1 cellular context compared by ENCODE assay signal in genomic region chr20:44394520-44395182, GRCh38.
TF ChIP-seq lines count a peak whose summit lies in the region.

No MANE protein-coding gene starts in this region.

TF ChIP-seq in HepG2, 621 proteins besides CTCF, POLR2A, EP300 and RAD21 (continued from another document and continues in another):
- TF ChIP-seq, protein P1, sequence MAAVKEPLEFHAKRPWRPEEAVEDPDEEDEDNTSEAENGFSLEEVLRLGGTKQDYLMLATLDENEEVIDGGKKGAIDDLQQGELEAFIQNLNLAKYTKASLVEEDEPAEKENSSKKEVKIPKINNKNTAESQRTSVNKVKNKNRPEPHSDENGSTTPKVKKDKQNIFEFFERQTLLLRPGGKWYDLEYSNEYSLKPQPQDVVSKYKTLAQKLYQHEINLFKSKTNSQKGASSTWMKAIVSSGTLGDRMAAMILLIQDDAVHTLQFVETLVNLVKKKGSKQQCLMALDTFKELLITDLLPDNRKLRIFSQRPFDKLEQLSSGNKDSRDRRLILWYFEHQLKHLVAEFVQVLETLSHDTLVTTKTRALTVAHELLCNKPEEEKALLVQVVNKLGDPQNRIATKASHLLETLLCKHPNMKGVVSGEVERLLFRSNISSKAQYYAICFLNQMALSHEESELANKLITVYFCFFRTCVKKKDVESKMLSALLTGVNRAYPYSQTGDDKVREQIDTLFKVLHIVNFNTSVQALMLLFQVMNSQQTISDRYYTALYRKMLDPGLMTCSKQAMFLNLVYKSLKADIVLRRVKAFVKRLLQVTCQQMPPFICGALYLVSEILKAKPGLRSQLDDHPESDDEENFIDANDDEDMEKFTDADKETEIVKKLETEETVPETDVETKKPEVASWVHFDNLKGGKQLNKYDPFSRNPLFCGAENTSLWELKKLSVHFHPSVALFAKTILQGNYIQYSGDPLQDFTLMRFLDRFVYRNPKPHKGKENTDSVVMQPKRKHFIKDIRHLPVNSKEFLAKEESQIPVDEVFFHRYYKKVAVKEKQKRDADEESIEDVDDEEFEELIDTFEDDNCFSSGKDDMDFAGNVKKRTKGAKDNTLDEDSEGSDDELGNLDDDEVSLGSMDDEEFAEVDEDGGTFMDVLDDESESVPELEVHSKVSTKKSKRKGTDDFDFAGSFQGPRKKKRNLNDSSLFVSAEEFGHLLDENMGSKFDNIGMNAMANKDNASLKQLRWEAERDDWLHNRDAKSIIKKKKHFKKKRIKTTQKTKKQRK (IDR thresholded peaks at IDR 0.05; ENCODE audit: low read length), result no peak
- TF ChIP-seq HNRNPH1 (optimal IDR thresholded peaks at IDR 0.05; ENCODE audit: low read depth, low read length), result peak; percentile 68
- TF ChIP-seq, protein P2, sequence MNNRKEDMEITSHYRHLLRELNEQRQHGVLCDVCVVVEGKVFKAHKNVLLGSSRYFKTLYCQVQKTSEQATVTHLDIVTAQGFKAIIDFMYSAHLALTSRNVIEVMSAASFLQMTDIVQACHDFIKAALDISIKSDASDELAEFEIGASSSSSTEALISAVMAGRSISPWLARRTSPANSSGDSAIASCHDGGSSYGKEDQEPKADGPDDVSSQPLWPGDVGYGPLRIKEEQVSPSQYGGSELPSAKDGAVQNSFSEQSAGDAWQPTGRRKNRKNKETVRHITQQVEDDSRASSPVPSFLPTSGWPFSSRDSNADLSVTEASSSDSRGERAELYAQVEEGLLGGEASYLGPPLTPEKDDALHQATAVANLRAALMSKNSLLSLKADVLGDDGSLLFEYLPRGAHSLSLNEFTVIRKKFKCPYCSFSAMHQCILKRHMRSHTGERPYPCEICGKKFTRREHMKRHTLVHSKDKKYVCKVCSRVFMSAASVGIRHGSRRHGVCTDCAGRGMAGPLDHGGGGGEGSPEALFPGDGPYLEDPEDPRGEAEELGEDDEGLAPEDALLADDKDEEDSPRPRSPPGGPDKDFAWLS (CRISPR knock-in tag; IDR thresholded peaks at IDR 0.05; ENCODE audit: borderline replicate concordance), result peak; percentile 100
- peak; percentile 98 for TF ChIP-seq ZNF766 (CRISPR knock-in tag; IDR thresholded peaks at IDR 0.05; ENCODE audit: borderline replicate concordance)
- peak; percentile 97 for TF ChIP-seq ELF3 (CRISPR knock-in tag; IDR thresholded peaks at IDR 0.05)
- TF ChIP-seq ZNF282 (IDR thresholded peaks at IDR 0.05; ENCODE audit: partially characterized antibody), result no peak
- TF ChIP-seq ZNF629 (CRISPR knock-in tag; conservative IDR thresholded peaks at IDR 0.05), result no peak; the same call in 1 of the 2 replicates
- TF ChIP-seq, protein P3, sequence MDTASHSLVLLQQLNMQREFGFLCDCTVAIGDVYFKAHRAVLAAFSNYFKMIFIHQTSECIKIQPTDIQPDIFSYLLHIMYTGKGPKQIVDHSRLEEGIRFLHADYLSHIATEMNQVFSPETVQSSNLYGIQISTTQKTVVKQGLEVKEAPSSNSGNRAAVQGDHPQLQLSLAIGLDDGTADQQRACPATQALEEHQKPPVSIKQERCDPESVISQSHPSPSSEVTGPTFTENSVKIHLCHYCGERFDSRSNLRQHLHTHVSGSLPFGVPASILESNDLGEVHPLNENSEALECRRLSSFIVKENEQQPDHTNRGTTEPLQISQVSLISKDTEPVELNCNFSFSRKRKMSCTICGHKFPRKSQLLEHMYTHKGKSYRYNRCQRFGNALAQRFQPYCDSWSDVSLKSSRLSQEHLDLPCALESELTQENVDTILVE (CRISPR knock-in tag; IDR thresholded peaks at IDR 0.05), result peak; percentile 93
- TF ChIP-seq RFXANK (CRISPR knock-in tag; IDR thresholded peaks at IDR 0.05), result peak; percentile 81; the same call in 1 of the 2 replicates
- peak; percentile 87; the same call in 1 of the 2 replicates for TF ChIP-seq KLF11 (CRISPR knock-in tag; IDR thresholded peaks at IDR 0.05)
- TF ChIP-seq, protein P4, sequence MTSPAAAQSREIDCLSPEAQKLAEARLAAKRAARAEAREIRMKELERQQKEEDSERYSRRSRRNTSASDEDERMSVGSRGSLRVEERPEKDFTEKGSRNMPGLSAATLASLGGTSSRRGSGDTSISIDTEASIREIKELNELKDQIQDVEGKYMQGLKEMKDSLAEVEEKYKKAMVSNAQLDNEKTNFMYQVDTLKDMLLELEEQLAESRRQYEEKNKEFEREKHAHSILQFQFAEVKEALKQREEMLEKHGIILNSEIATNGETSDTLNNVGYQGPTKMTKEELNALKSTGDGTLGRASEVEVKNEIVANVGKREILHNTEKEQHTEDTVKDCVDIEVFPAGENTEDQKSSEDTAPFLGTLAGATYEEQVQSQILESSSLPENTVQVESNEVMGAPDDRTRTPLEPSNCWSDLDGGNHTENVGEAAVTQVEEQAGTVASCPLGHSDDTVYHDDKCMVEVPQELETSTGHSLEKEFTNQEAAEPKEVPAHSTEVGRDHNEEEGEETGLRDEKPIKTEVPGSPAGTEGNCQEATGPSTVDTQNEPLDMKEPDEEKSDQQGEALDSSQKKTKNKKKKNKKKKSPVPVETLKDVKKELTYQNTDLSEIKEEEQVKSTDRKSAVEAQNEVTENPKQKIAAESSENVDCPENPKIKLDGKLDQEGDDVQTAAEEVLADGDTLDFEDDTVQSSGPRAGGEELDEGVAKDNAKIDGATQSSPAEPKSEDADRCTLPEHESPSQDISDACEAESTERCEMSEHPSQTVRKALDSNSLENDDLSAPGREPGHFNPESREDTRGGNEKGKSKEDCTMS (CRISPR knock-in tag; conservative IDR thresholded peaks at IDR 0.05), result peak; percentile 69; the same call in 1 of the 2 replicates
- TF ChIP-seq, protein P5, sequence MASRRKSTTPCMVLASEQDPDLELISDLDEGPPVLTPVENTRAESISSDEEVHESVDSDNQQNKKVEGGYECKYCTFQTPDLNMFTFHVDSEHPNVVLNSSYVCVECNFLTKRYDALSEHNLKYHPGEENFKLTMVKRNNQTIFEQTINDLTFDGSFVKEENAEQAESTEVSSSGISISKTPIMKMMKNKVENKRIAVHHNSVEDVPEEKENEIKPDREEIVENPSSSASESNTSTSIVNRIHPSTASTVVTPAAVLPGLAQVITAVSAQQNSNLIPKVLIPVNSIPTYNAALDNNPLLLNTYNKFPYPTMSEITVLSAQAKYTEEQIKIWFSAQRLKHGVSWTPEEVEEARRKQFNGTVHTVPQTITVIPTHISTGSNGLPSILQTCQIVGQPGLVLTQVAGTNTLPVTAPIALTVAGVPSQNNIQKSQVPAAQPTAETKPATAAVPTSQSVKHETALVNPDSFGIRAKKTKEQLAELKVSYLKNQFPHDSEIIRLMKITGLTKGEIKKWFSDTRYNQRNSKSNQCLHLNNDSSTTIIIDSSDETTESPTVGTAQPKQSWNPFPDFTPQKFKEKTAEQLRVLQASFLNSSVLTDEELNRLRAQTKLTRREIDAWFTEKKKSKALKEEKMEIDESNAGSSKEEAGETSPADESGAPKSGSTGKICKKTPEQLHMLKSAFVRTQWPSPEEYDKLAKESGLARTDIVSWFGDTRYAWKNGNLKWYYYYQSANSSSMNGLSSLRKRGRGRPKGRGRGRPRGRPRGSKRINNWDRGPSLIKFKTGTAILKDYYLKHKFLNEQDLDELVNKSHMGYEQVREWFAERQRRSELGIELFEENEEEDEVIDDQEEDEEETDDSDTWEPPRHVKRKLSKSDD (CRISPR knock-in tag; IDR thresholded peaks at IDR 0.05; ENCODE audit: low read depth), result peak; percentile 96
- peak; percentile 100 for TF ChIP-seq ZGPAT (CRISPR knock-in tag; IDR thresholded peaks at IDR 0.05)
- TF ChIP-seq, protein P6, sequence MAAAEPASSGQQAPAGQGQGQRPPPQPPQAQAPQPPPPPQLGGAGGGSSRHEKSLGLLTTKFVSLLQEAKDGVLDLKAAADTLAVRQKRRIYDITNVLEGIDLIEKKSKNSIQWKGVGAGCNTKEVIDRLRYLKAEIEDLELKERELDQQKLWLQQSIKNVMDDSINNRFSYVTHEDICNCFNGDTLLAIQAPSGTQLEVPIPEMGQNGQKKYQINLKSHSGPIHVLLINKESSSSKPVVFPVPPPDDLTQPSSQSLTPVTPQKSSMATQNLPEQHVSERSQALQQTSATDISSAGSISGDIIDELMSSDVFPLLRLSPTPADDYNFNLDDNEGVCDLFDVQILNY (CRISPR knock-in tag; conservative IDR thresholded peaks at IDR 0.05), result no peak
- peak; percentile 99 for TF ChIP-seq ZNF280D (CRISPR knock-in tag; IDR thresholded peaks at IDR 0.05)
- peak; percentile 100 for TF ChIP-seq FOXO1 (CRISPR knock-in tag; IDR thresholded peaks at IDR 0.05)
- TF ChIP-seq, protein P7, sequence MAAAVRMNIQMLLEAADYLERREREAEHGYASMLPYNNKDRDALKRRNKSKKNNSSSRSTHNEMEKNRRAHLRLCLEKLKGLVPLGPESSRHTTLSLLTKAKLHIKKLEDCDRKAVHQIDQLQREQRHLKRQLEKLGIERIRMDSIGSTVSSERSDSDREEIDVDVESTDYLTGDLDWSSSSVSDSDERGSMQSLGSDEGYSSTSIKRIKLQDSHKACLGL (CRISPR knock-in tag; IDR thresholded peaks at IDR 0.05), result peak; percentile 41; the same call in 1 of the 2 replicates
- peak; percentile 99 for TF ChIP-seq RXRB (CRISPR knock-in tag; IDR thresholded peaks at IDR 0.05; ENCODE audit: borderline replicate concordance)
- TF ChIP-seq ZNF251 (CRISPR knock-in tag; IDR thresholded peaks at IDR 0.05), result no peak
- TF ChIP-seq ZNF225 (CRISPR knock-in tag; IDR thresholded peaks at IDR 0.05), result no peak; the same call in 1 of the 2 replicates
- TF ChIP-seq CCDC6 (CRISPR knock-in tag; IDR thresholded peaks at IDR 0.05), result peak; percentile 86
- TF ChIP-seq TOE1 (CRISPR knock-in tag; IDR thresholded peaks at IDR 0.05), result peak; percentile 93; the same call in 1 of the 2 replicates
- TF ChIP-seq MIER3 (CRISPR knock-in tag; IDR thresholded peaks at IDR 0.05; ENCODE audit: borderline replicate concordance), result peak; percentile 98
- TF ChIP-seq ZNF770 (CRISPR knock-in tag; IDR thresholded peaks at IDR 0.05), result peak; percentile 98
- TF ChIP-seq HES4 (CRISPR knock-in tag; IDR thresholded peaks at IDR 0.05; ENCODE audit: borderline replicate concordance), result peak; percentile 33; the same call in 1 of the 2 replicates
- TF ChIP-seq ZNF501 (CRISPR knock-in tag; IDR thresholded peaks at IDR 0.05), result peak; percentile 100
- peak; percentile 61; the same call in 1 of the 2 replicates for TF ChIP-seq WIZ (CRISPR knock-in tag; IDR thresholded peaks at IDR 0.05)
- TF ChIP-seq ZNF678 (CRISPR knock-in tag; IDR thresholded peaks at IDR 0.05), result peak; percentile 72; the same call in 1 of the 2 replicates
- TF ChIP-seq ZNF891 (CRISPR knock-in tag; IDR thresholded peaks at IDR 0.05), result peak; percentile 97
- TF ChIP-seq JARID2 (CRISPR knock-in tag; IDR thresholded peaks at IDR 0.05; ENCODE audit: insufficient replicate concordance), result peak; percentile 95
- peak; percentile 89 for TF ChIP-seq THAP11 (CRISPR knock-in tag; IDR thresholded peaks at IDR 0.05)
- peak; percentile 17; the same call in 1 of the 2 replicates for TF ChIP-seq ZNF547 (CRISPR knock-in tag; IDR thresholded peaks at IDR 0.05)
- TF ChIP-seq CBFB (CRISPR knock-in tag; IDR thresholded peaks at IDR 0.05), result peak; percentile 100
- no peak; the same call in 1 of the 2 replicates for TF ChIP-seq ZBTB42 (CRISPR knock-in tag; IDR thresholded peaks at IDR 0.05)
- TF ChIP-seq TARDBP (CRISPR knock-in tag; IDR thresholded peaks at IDR 0.05), result peak; percentile 100
- TF ChIP-seq DNMT3B (CRISPR knock-in tag; conservative IDR thresholded peaks at IDR 0.05), result peak; percentile 80; the same call in 1 of the 2 replicates
- TF ChIP-seq ATAD3A (CRISPR knock-in tag; IDR thresholded peaks at IDR 0.05), result no peak
- TF ChIP-seq GZF1 (CRISPR knock-in tag; IDR thresholded peaks at IDR 0.05), result peak; percentile 46; the same call in 1 of the 2 replicates
- peak; percentile 97 for TF ChIP-seq HOXA3 (CRISPR knock-in tag; IDR thresholded peaks at IDR 0.05)
- peak; percentile 91; the same call in 1 of the 2 replicates for TF ChIP-seq NCOR1 (IDR thresholded peaks at IDR 0.05; ENCODE audit: borderline replicate concordance, low read length)
- no peak for TF ChIP-seq ZNF839 (CRISPR knock-in tag; IDR thresholded peaks at IDR 0.05; ENCODE audit: borderline replicate concordance)
- TF ChIP-seq RFX3 (CRISPR knock-in tag; IDR thresholded peaks at IDR 0.05), result peak; percentile 47; the same call in 1 of the 2 replicates
- peak; percentile 86; the same call in 1 of the 2 replicates for TF ChIP-seq ZFP36L2 (CRISPR knock-in tag; IDR thresholded peaks at IDR 0.05)
